9 cellular contexts compared by ENCODE assay signal in genomic region chr10:129161184-129161583, GRCh38.
DNase-seq lines count a peak whose midpoint lies in the region; ATAC-seq and TF ChIP-seq lines count a peak whose summit lies in the region.
"Had no signal": no experiment of that assay in that cellular context is flagged by ENCODE, and none has a peak within 500 bp of the region (broad histone marks: within the 10 kb centered on the region; RNA-seq: fewer than 3 reads in every experiment).

No MANE protein-coding gene starts in this region.

- no peaks in the 10 kb centered on the region for H3K27me3 ChIP-seq in RWPE2 (ENCODE audit: insufficient read depth, poor library complexity, severe bottlenecking)
- H3K27me3 ChIP-seq in gastrocnemius medialis: no peaks in the 10 kb centered on the region
- H3K27me3 ChIP-seq: upper lobe of right lung had no signal

- peak; percentile 38 to 62 for ATAC-seq in activated T-cell treated with anti-CD3 and anti-CD28 coated beads, Interleukin-2, amount 50 U/mL, for 4 hours
- ATAC-seq in RWPE2 (ENCODE audit: low read depth) (peak; percentile 86), gastrocnemius medialis (no peak)
- peak; percentile 43 for ATAC-seq in stimulated activated naive CD8-positive, alpha-beta T cell treated with anti-CD3 and anti-CD28 coated beads, Interleukin-15, Interleukin-2, amounts not matched to agents 100 U/mL and 50 U/mL, for 24 hours
- ATAC-seq: upper lobe of right lung had no signal

- H3K4me3 Mint-ChIP-seq in activated T-cell treated with anti-CD3 and anti-CD28 coated beads, Interleukin-2, amount 50 U/mL, for 4 hours: no peak overlapping the region

- H3K9me3 ChIP-seq in RWPE2 (ENCODE audit: severe bottlenecking) (peaks cover 4% of the 10 kb centered on the region), gastrocnemius medialis (no peaks in the 10 kb centered on the region)
- H3K9me3 ChIP-seq: upper lobe of right lung had no signal

- H3K27ac ChIP-seq in RWPE2 (ENCODE audit: poor library complexity, severe bottlenecking) (no peak overlapping the region), gastrocnemius medialis (no peak overlapping the region)
- H3K27ac ChIP-seq: upper lobe of right lung had no signal

- intact Hi-C loops in gastrocnemius medialis (cut with DNase I; ENCODE audit: low total_unique reads): no loop called here

- no peak for TF ChIP-seq POLR2A in gastrocnemius medialis (IDR thresholded peaks at IDR 0.05)

- no peak for DNase-seq in activated T-cell treated with anti-CD3 and anti-CD28 coated beads, Interleukin-2, amount 50 U/mL, for 4 hours
- DNase-seq in activated T-cell treated with anti-CD3 and anti-CD28 coated beads, Interleukin-2, amount 50 U/mL, for 1 hour: no peak
- DNase-seq in RWPE2 (ENCODE audit: low spot score) (no peak), fibroblast of pulmonary artery (ENCODE audit: low read depth) (peak; percentile 6), gastrocnemius medialis (no peak), RPMI8226 (no peak)
- DNase-seq in stimulated activated naive CD8-positive, alpha-beta T cell treated with anti-CD3 and anti-CD28 coated beads, Interleukin-15, Interleukin-2, amounts not matched to agents 100 U/mL and 50 U/mL, for 24 hours: peak; percentile 13
- no peak for DNase-seq in central memory CD4-positive, alpha-beta T cell
- DNase-seq: upper lobe of right lung had no signal

- peaks cover 5% of the 10 kb centered on the region for H3K27me3 Mint-ChIP-seq in activated T-cell treated with anti-CD3 and anti-CD28 coated beads, Interleukin-2, amount 50 U/mL, for 4 hours (ENCODE audit: low read depth)

- no peak overlapping the region for H3K4me3 ChIP-seq in RWPE2 (ENCODE audit: severe bottlenecking)
- no peak overlapping the region for H3K4me3 ChIP-seq in fibroblast of pulmonary artery (replicated peaks; ENCODE audit: low read depth, low read length)
- no peak overlapping the region for H3K4me3 ChIP-seq in gastrocnemius medialis
- H3K4me3 ChIP-seq: upper lobe of right lung had no signal

- in situ Hi-C loops in gastrocnemius medialis (cut with MboI; ENCODE audit: low sequenced_read_pairs in 4 of 4): no loop called here

- H3K4me1 ChIP-seq in RWPE2 (ENCODE audit: insufficient read depth, poor library complexity, severe bottlenecking) (peaks cover 17% of the 10 kb centered on the region), gastrocnemius medialis (no peaks in the 10 kb centered on the region)
- H3K4me1 ChIP-seq: upper lobe of right lung had no signal

- H3K36me3 ChIP-seq in RWPE2 (ENCODE audit: low read depth) (no peaks in the 10 kb centered on the region), gastrocnemius medialis (no peaks in the 10 kb centered on the region)
- H3K36me3 ChIP-seq: upper lobe of right lung had no signal

- H3K4me1 Mint-ChIP-seq in activated T-cell treated with anti-CD3 and anti-CD28 coated beads, Interleukin-2, amount 50 U/mL, for 4 hours (ENCODE audit: low read depth): no peaks in the 10 kb centered on the region

- H3K9me3 Mint-ChIP-seq in activated T-cell treated with anti-CD3 and anti-CD28 coated beads, Interleukin-2, amount 50 U/mL, for 4 hours: peaks cover 3% of the 10 kb centered on the region

- TF ChIP-seq CTCF in RWPE2 (IDR thresholded peaks at IDR 0.05; ENCODE audit: poor library complexity, severe bottlenecking) (no peak), fibroblast of pulmonary artery (IDR thresholded peaks at IDR 0.05; ENCODE audit: low read length, missing control alignments) (no peak), gastrocnemius medialis (IDR thresholded peaks at IDR 0.05 in 4 of 5, conservative IDR thresholded peaks at IDR 0.05 in 1 of 5) (no peak)

- H3K36me3 Mint-ChIP-seq in activated T-cell treated with anti-CD3 and anti-CD28 coated beads, Interleukin-2, amount 50 U/mL, for 4 hours (ENCODE audit: insufficient read depth): no peaks in the 10 kb centered on the region

Comparison
In these comparisons a context has a peak if more than half of its experiments do, and no peak if none do; other contexts are left out.
1. ATAC-seq: peak in activated T-cell treated with anti-CD3 and anti-CD28 coated beads, Interleukin-2, amount 50 U/mL, for 4 hours (2 of 2), RWPE2 (single experiment) and stimulated activated naive CD8-positive, alpha-beta T cell treated with anti-CD3 and anti-CD28 coated beads, Interleukin-15, Interleukin-2, amounts not matched to agents 100 U/mL and 50 U/mL, for 24 hours (single experiment); none in gastrocnemius medialis (0 of 2).
2. DNase-seq: peak in fibroblast of pulmonary artery (single experiment) and stimulated activated naive CD8-positive, alpha-beta T cell treated with anti-CD3 and anti-CD28 coated beads, Interleukin-15, Interleukin-2, amounts not matched to agents 100 U/mL and 50 U/mL, for 24 hours (single experiment); none in activated T-cell treated with anti-CD3 and anti-CD28 coated beads, Interleukin-2, amount 50 U/mL, for 4 hours (single experiment), activated T-cell treated with anti-CD3 and anti-CD28 coated beads, Interleukin-2, amount 50 U/mL, for 1 hour (single experiment), RWPE2 (single experiment), gastrocnemius medialis (0 of 2), RPMI8226 (single experiment) and central memory CD4-positive, alpha-beta T cell (single experiment).